20 cellular contexts compared by ENCODE assay signal in the genomic region with DNA sequence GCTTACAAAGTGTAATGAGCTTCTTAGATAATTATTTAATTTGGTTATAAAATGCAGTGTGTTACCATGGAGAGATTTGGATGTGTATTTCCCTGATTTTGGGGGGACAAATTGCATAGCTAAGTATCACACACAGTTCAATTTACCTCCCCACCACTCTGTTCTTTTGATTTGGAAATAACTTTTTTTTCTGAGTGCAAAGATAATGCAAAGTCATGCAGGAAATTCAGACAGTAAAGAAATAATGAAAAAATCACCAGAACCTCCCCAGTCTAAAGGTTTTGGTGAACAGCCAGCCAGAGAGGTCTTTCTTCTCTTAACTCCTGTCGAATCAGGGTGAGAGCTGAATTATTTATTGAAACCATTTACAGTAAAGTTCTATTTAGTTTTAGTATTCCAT. TPM values are rescaled to one million over a fixed set of nuclear protein-coding genes. Genes with fewer than 3 reads are reported as not detected.
DNase-seq lines count a peak whose midpoint lies in the region; ATAC-seq and TF ChIP-seq lines count a peak whose summit lies in the region.
"Had no signal": no experiment of that assay in that cellular context is flagged by ENCODE, and none has a peak within 500 bp of the region (broad histone marks: within the 10 kb centered on the region; RNA-seq: fewer than 3 reads in every experiment).

No MANE protein-coding gene starts in this region.

- no peak for TF ChIP-seq CTCF in 22Rv1 (IDR thresholded peaks at IDR 0.05)
- TF ChIP-seq CTCF in HEK293 (tag by site-specific recombination; IDR thresholded peaks at IDR 0.05): no peak
- TF ChIP-seq CTCF in WERI-Rb-1 (IDR thresholded peaks at IDR 0.05; ENCODE audit: low read depth, low read length): no peak

- no peaks in the 10 kb centered on the region for H3K9me3 ChIP-seq in HEK293 (ENCODE audit: control insufficient read depth, insufficient read depth, low read depth, low read length)
- H3K9me3 ChIP-seq in WERI-Rb-1 (ENCODE audit: severe bottlenecking): no peaks in the 10 kb centered on the region
- H3K9me3 ChIP-seq in iPS-20b (ENCODE audit: insufficient read depth, low read depth, low read length): no peaks in the 10 kb centered on the region

- H3K4me3 ChIP-seq in HEK293 (ENCODE audit: low read depth, low read length) (no peak overlapping the region), WERI-Rb-1 (ENCODE audit: low read depth, low read length) (peak overlapping the region; percentile 41), iPS-20b (ENCODE audit: low read length) (peak overlapping the region; percentile 85)
- H3K4me3 ChIP-seq: GM12878 had no signal

- DNase-seq in WERI-Rb-1 (no peak), OCI-M1 (lab: John Stamatoyannopoulos, UW) (no peak), SK-N-DZ (ENCODE audit: low spot score) (no peak)
- DNase-seq: DND-41, HFFc6, MV-4-11, NCI-H1105 treated with DMSO at 0.1 percent for 48 hours, NCI-H1694, NCI-H2081 treated with DMSO at 0.1 percent for 48 hours, SIG-M5 had no signal

- CTCF ChIA-PET in HEK293 (lab: Yijun Ruan, JAX): interaction anchor here (1.6 kb wide), 1 partner anchor 31 kb away, joined by 5 read pairs; no protein-coding TSS in a partner anchor

- peak overlapping the region; percentile 42; the same call in 1 of the 2 replicates for H3K9ac ChIP-seq in iPS-20b (ENCODE audit: low read depth, low read length)
- H3K9ac ChIP-seq: KMS-11 had no signal

- H3K27ac ChIP-seq in 22Rv1 (peak overlapping the region; percentile 31; the same call in 1 of the 2 replicates), HEK293 (ENCODE audit: extremely low read depth, low read depth, low read length) (peak overlapping the region; percentile 65), WERI-Rb-1 (peak overlapping the region; percentile 89), iPS-20b (ENCODE audit: low read length) (no peak overlapping the region)
- H3K27ac ChIP-seq: HL-60, KMS-11 had no signal

- POLR2A ChIA-PET in HEK293 (lab: Yijun Ruan, JAX): interaction anchor here (1.0 to 1.1 kb wide), 2 partner anchors 11 to 152 kb away, joined by 3 to 5 read pairs; partner anchors contain the start of gene CETN3

- H3K36me3 ChIP-seq in HEK293 (ENCODE audit: control insufficient read depth in 2 of 2, insufficient read depth in 1 of 2, low read length in 2 of 2): no peaks in the 10 kb centered on the region
- peaks cover 6% of the 10 kb centered on the region for H3K36me3 ChIP-seq in WERI-Rb-1
- H3K36me3 ChIP-seq in iPS-20b (ENCODE audit: insufficient read depth, low read depth, low read length): no peaks in the 10 kb centered on the region

- no peaks in the 10 kb centered on the region for H3K27me3 ChIP-seq in WERI-Rb-1 (ENCODE audit: insufficient read depth, low read depth, severe bottlenecking)
- no peaks in the 10 kb centered on the region for H3K27me3 ChIP-seq in iPS-20b (ENCODE audit: insufficient read depth, low read length)

- H3K4me1 ChIP-seq in HEK293 (ENCODE audit: control insufficient read depth, insufficient read depth, low read length) (peaks cover 36% of the 10 kb centered on the region), iPS-20b (ENCODE audit: insufficient read depth, low read length) (peaks cover 51% of the 10 kb centered on the region)

- ATAC-seq in GM18858 (IDR thresholded peaks at IDR 0.05; ENCODE audit: unreplicated experiment) (no peak), GM18867 (IDR thresholded peaks at IDR 0.05; ENCODE audit: unreplicated experiment) (no peak)
- ATAC-seq: GM12878, Panc1, SK-N-SH treated with all-trans-retinoic acid at 6 μM for 48 hours had no signal

TF ChIP-seq in HEK293, 187 proteins besides CTCF, POLR2A, EP300 and RAD21:
- TF ChIP-seq ZNF16 (tag by site-specific recombination; IDR thresholded peaks at IDR 0.05; ENCODE audit: low read depth) (no peak), GLIS1 (tag by site-specific recombination; IDR thresholded peaks at IDR 0.05) (no peak)
- TF ChIP-seq, protein P1, sequence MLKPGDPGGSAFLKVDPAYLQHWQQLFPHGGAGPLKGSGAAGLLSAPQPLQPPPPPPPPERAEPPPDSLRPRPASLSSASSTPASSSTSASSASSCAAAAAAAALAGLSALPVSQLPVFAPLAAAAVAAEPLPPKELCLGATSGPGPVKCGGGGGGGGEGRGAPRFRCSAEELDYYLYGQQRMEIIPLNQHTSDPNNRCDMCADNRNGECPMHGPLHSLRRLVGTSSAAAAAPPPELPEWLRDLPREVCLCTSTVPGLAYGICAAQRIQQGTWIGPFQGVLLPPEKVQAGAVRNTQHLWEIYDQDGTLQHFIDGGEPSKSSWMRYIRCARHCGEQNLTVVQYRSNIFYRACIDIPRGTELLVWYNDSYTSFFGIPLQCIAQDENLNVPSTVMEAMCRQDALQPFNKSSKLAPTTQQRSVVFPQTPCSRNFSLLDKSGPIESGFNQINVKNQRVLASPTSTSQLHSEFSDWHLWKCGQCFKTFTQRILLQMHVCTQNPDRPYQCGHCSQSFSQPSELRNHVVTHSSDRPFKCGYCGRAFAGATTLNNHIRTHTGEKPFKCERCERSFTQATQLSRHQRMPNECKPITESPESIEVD (tag by site-specific recombination; IDR thresholded peaks at IDR 0.05): peak; percentile 34; the same call in 1 of the 2 replicates

RNA-seq across cellular contexts. Expression of gene ADGRV1, which starts 3.2 kb away (rescaled TPM):
- 11.3 and 12.8 TPM in 2 replicates for polyA plus RNA-seq in SK-N-DZ (2014; cell fraction: cytosol; rRNA removed)
- 16.4 and 19.0 TPM in 2 replicates for polyA plus RNA-seq in SK-N-DZ (2014; cell fraction: nucleus; rRNA removed)

RNA-seq across cellular contexts. Expression of gene LYSMD3, which starts 32.4 kb away (rescaled TPM):
- 5.1 and 5.9 TPM in 2 replicates for polyA plus RNA-seq in SK-N-DZ (2014; cell fraction: cytosol; rRNA removed)
- 4.4 and 7.3 TPM in 2 replicates for polyA plus RNA-seq in SK-N-DZ (2014; cell fraction: nucleus; rRNA removed)
